ENCODE assay signal across 27 cellular contexts in the genomic region with DNA sequence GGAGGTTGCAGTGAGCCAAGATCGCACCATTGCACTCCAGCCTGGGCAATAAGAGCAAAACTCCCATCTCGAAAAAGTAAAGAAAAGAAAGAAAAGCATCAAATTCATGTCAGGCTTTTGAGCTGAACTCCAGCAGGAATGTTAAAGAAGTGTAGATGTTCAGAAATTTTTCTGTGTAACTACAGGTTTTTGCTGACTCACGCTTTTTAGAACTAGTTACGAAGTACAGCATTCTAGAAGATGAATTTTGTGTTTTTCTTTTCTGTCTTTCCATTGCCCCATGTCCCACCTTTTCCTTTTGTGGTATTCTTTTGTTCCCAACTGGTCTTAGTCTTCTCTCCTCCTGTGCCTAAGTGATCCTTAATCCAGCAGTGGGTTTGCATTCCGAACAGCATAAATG. TPM values are rescaled to one million over a fixed set of nuclear protein-coding genes. Genes with fewer than 3 reads are reported as not detected.
"Had no signal": no experiment of that assay in that cellular context is flagged by ENCODE, and none has a peak within 500 bp of the region (broad histone marks: within the 10 kb centered on the region; RNA-seq: fewer than 3 reads in every experiment).

No MANE protein-coding gene starts in this region.

- H3K4me3 ChIP-seq: coronary artery, gastrocnemius medialis, heart right ventricle, mucosa of descending colon, sigmoid colon, skin epidermis, testis, transverse colon had no signal

- ATAC-seq: gastrocnemius medialis; left lobe of liver; mucosa of descending colon; naive thymus-derived CD8-positive, alpha-beta T cell had no signal

- H3K4me3 Mint-ChIP-seq: endodermal cell; naive thymus-derived CD8-positive, alpha-beta T cell had no signal

- H3K4me1 ChIP-seq: sigmoid colon, testis had no signal

- H3K27me3 ChIP-seq: gastrocnemius medialis, heart right ventricle, sigmoid colon, testis, transverse colon had no signal

- DNase-seq: effector CD4-positive, alpha-beta T cell; endodermal cell; gastrocnemius medialis; heart right ventricle; hypothalamus; islet precursor cell; mucosa of descending colon; naive thymus-derived CD8-positive, alpha-beta T cell; posterior cingulate gyrus; sigmoid colon; stimulated activated CD4-positive, alpha-beta T cell treated with anti-CD3 and anti-CD28 coated beads, Interleukin-2, amount 100 ng/mL, for 24 hours; stimulated activated naive CD4-positive, alpha-beta T cell treated with Interleukin-2 at 50 U/mL for 16 hours; testis; transverse colon had no signal

- H3K4me1 Mint-ChIP-seq: endodermal cell had no signal

- H3K9me3 Mint-ChIP-seq: endodermal cell; naive thymus-derived CD8-positive, alpha-beta T cell had no signal

- H3K27ac ChIP-seq: coronary artery, gastrocnemius medialis, heart right ventricle, sigmoid colon, testis, transverse colon had no signal

- H3K9me3 ChIP-seq: gastrocnemius medialis, heart right ventricle, mucosa of descending colon, sigmoid colon, testis, transverse colon had no signal

- H3K27me3 Mint-ChIP-seq: naive thymus-derived CD8-positive, alpha-beta T cell had no signal

RNA-seq across cellular contexts. Expression of gene HORMAD2, which starts 56.0 kb away (rescaled TPM):
- total RNA-seq: chondrocyte; dermis microvascular lymphatic vessel endothelial cell; endothelial cell of umbilical vein; esophagus mucosa; fibroblast of villous mesenchyme; gastrocnemius medialis; heart right ventricle; lower leg skin; mucosa of descending colon; naive thymus-derived CD8-positive, alpha-beta T cell; osteocyte; pulmonary artery endothelial cell; sigmoid colon; subcutaneous adipose tissue; transverse colon; urinary bladder had no signal
